ENCODE assay signal across 2 cellular contexts in genomic region chr6:44367686-44368085, GRCh38.
TF ChIP-seq lines count a peak whose summit lies in the region.

No MANE protein-coding gene starts in this region.

TF ChIP-seq in HEK293, 187 proteins besides CTCF, POLR2A, EP300 and RAD21:
- no peak for TF ChIP-seq KLF10 (tag by site-specific recombination; IDR thresholded peaks at IDR 0.05)
- TF ChIP-seq ZNF394 (tag by site-specific recombination; IDR thresholded peaks at IDR 0.05; ENCODE audit: borderline replicate concordance): no peak
- TF ChIP-seq, protein P1, sequence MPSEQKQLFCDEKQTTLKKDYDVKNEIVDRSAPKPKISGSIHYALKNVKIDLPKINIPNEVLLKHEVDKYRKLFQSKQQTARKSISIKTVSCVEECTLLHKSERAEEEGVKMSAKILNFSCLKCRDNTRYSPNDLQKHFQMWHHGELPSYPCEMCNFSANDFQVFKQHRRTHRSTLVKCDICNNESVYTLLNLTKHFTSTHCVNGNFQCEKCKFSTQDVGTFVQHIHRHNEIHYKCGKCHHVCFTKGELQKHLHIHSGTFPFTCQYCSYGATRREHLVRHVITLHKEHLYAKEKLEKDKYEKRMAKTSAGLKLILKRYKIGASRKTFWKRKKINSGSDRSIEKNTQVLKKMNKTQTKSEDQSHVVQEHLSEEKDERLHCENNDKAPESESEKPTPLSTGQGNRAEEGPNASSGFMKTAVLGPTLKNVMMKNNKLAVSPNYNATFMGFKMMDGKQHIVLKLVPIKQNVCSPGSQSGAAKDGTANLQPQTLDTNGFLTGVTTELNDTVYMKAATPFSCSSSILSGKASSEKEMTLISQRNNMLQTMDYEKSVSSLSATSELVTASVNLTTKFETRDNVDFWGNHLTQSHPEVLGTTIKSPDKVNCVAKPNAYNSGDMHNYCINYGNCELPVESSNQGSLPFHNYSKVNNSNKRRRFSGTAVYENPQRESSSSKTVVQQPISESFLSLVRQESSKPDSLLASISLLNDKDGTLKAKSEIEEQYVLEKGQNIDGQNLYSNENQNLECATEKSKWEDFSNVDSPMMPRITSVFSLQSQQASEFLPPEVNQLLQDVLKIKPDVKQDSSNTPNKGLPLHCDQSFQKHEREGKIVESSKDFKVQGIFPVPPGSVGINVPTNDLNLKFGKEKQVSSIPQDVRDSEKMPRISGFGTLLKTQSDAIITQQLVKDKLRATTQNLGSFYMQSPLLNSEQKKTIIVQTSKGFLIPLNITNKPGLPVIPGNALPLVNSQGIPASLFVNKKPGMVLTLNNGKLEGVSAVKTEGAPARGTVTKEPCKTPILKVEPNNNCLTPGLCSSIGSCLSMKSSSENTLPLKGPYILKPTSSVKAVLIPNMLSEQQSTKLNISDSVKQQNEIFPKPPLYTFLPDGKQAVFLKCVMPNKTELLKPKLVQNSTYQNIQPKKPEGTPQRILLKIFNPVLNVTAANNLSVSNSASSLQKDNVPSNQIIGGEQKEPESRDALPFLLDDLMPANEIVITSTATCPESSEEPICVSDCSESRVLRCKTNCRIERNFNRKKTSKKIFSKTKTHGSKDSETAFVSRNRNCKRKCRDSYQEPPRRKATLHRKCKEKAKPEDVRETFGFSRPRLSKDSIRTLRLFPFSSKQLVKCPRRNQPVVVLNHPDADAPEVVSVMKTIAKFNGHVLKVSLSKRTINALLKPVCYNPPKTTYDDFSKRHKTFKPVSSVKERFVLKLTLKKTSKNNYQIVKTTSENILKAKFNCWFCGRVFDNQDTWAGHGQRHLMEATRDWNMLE (tag by site-specific recombination; conservative IDR thresholded peaks at IDR 0.05; ENCODE audit: low read depth): no peak
- peak; percentile 59 for TF ChIP-seq ZNF341 (tag by site-specific recombination; IDR thresholded peaks at IDR 0.05; ENCODE audit: low read depth)
- TF ChIP-seq, protein P2, sequence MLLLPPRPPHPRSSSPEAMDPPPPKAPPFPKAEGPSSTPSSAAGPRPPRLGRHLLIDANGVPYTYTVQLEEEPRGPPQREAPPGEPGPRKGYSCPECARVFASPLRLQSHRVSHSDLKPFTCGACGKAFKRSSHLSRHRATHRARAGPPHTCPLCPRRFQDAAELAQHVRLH (tag by site-specific recombination; IDR thresholded peaks at IDR 0.05): no peak
- no peak for TF ChIP-seq ZNF707 (tag by site-specific recombination; IDR thresholded peaks at IDR 0.05)
- TF ChIP-seq, protein P3, sequence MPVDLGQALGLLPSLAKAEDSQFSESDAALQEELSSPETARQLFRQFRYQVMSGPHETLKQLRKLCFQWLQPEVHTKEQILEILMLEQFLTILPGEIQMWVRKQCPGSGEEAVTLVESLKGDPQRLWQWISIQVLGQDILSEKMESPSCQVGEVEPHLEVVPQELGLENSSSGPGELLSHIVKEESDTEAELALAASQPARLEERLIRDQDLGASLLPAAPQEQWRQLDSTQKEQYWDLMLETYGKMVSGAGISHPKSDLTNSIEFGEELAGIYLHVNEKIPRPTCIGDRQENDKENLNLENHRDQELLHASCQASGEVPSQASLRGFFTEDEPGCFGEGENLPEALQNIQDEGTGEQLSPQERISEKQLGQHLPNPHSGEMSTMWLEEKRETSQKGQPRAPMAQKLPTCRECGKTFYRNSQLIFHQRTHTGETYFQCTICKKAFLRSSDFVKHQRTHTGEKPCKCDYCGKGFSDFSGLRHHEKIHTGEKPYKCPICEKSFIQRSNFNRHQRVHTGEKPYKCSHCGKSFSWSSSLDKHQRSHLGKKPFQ (tag by site-specific recombination; IDR thresholded peaks at IDR 0.05): no peak
- TF ChIP-seq ZFHX2 (tag by site-specific recombination; conservative IDR thresholded peaks at IDR 0.05): no peak
- TF ChIP-seq MYNN (tag by site-specific recombination; IDR thresholded peaks at IDR 0.05; ENCODE audit: borderline replicate concordance): no peak

TF ChIP-seq in GM12878, 131 proteins besides CTCF, POLR2A, EP300 and RAD21:
- TF ChIP-seq MEF2B (IDR thresholded peaks at IDR 0.05; ENCODE audit: partially characterized antibody, poor library complexity, severe bottlenecking): no peak
- TF ChIP-seq PAX8 (IDR thresholded peaks at IDR 0.05): no peak
- TF ChIP-seq, protein P4, sequence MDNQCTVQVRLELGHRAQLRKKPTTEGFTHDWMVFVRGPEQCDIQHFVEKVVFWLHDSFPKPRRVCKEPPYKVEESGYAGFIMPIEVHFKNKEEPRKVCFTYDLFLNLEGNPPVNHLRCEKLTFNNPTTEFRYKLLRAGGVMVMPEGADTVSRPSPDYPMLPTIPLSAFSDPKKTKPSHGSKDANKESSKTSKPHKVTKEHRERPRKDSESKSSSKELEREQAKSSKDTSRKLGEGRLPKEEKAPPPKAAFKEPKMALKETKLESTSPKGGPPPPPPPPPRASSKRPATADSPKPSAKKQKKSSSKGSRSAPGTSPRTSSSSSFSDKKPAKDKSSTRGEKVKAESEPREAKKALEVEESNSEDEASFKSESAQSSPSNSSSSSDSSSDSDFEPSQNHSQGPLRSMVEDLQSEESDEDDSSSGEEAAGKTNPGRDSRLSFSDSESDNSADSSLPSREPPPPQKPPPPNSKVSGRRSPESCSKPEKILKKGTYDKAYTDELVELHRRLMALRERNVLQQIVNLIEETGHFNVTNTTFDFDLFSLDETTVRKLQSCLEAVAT (IDR thresholded peaks at IDR 0.05): no peak
- no peak for TF ChIP-seq MYC (IDR thresholded peaks at IDR 0.05; ENCODE audit: insufficient read depth, insufficient read length, insufficient replicate concordance, low read length, severe bottlenecking)
- no peak for TF ChIP-seq BMI1 (IDR thresholded peaks at IDR 0.05; ENCODE audit: borderline replicate concordance)
- TF ChIP-seq, protein P5, sequence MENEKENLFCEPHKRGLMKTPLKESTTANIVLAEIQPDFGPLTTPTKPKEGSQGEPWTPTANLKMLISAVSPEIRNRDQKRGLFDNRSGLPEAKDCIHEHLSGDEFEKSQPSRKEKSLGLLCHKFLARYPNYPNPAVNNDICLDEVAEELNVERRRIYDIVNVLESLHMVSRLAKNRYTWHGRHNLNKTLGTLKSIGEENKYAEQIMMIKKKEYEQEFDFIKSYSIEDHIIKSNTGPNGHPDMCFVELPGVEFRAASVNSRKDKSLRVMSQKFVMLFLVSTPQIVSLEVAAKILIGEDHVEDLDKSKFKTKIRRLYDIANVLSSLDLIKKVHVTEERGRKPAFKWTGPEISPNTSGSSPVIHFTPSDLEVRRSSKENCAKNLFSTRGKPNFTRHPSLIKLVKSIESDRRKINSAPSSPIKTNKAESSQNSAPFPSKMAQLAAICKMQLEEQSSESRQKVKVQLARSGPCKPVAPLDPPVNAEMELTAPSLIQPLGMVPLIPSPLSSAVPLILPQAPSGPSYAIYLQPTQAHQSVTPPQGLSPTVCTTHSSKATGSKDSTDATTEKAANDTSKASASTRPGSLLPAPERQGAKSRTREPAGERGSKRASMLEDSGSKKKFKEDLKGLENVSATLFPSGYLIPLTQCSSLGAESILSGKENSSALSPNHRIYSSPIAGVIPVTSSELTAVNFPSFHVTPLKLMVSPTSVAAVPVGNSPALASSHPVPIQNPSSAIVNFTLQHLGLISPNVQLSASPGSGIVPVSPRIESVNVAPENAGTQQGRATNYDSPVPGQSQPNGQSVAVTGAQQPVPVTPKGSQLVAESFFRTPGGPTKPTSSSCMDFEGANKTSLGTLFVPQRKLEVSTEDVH (IDR thresholded peaks at IDR 0.05; ENCODE audit: low read depth, partially characterized antibody): no peak
- TF ChIP-seq SMAD5 (IDR thresholded peaks at IDR 0.05; ENCODE audit: low read depth): no peak
- TF ChIP-seq PML (IDR thresholded peaks at IDR 0.05; ENCODE audit: low read length): no peak
- no peak for TF ChIP-seq IKZF2 (IDR thresholded peaks at IDR 0.05)
- TF ChIP-seq NFXL1 (IDR thresholded peaks at IDR 0.05; ENCODE audit: borderline replicate concordance): no peak
- TF ChIP-seq ZSCAN29 (IDR thresholded peaks at IDR 0.05): no peak
- TF ChIP-seq ZNF592 (IDR thresholded peaks at IDR 0.05): no peak
- no peak for TF ChIP-seq JUNB (IDR thresholded peaks at IDR 0.05)
